Comparison of ENCODE assay signal across 8 cellular contexts in the genomic region with DNA sequence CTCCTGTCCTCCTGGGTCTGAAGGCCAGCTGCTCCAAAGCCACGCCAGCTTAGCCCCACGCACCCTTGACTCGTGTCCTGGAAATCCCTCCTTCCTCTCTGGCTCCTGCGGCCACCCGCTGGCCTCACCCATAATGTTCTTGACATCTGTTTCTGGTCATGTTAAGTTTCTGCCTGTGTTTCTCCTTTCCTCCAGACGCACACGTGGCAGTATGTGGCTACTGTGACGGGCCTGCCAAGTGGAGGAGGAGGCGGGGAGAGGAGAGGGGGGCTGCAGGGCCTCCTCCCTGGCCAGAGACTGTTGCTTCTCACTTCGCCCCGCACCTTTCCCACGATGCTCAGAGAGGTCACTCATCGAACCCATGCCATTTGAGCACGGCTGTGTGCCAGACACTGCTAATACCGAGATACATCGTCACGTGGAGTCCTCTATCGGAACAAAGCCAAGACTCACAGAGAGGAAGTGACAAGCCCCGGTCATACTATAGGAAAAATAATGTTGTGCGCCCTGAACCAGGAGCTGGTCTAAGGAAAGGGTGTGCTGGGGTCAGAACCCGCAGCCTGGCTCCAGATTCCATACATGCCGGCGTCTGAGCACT. TPM values are rescaled to one million over a fixed set of nuclear protein-coding genes. Genes with fewer than 3 reads are reported as not detected.
DNase-seq lines count a peak whose midpoint lies in the region; ATAC-seq and TF ChIP-seq lines count a peak whose summit lies in the region.

No MANE protein-coding gene starts in this region.

- H3K4me1 ChIP-seq in CD8-positive, alpha-beta memory T cell (ENCODE audit: insufficient read depth, low read length) = peaks cover 6% of the 10 kb centered on the region
- H3K4me1 ChIP-seq in prostate gland (replicated peaks) = peaks cover 20% of the 10 kb centered on the region

- H3K27me3 ChIP-seq in CD8-positive, alpha-beta memory T cell (ENCODE audit: insufficient read depth, low read length, poor library complexity, severe bottlenecking) = no peaks in the 10 kb centered on the region
- H3K27me3 ChIP-seq in prostate gland (replicated peaks; ENCODE audit: insufficient read depth) = no peaks in the 10 kb centered on the region

- no peak overlapping the region for H3K4me3 Mint-ChIP-seq in CD8-positive, alpha-beta memory T cell

- TF ChIP-seq POLR2A in prostate gland (IDR thresholded peaks at IDR 0.05) = no peak

- CTCF ChIA-PET in CD8-positive, alpha-beta memory T cell (lab: Charles Lee) = interaction anchor here (2.2 to 2.8 kb wide), 2 partner anchors 10 to 21 kb away, joined by 8 to 10 read pairs; no protein-coding TSS in a partner anchor

- H3K4me1 Mint-ChIP-seq in CD8-positive, alpha-beta memory T cell = peaks cover 28 to 62% (median 44%) of the 10 kb centered on the region in 3 donors

- no peak overlapping the region for H3K27ac ChIP-seq in CD8-positive, alpha-beta memory T cell (ENCODE audit: low read depth, low read length)
- H3K27ac ChIP-seq in prostate gland = no peak overlapping the region

- intact Hi-C loops in prostate gland (cut with DNase I) = no loop called here

- no peak overlapping the region for H3K4me3 ChIP-seq in CD8-positive, alpha-beta memory T cell (ENCODE audit: low read length)
- no peak overlapping the region for H3K4me3 ChIP-seq in foreskin fibroblast (ENCODE audit: low read depth in 1 of 2, low read length in 2 of 2)
- no peak overlapping the region for H3K4me3 ChIP-seq in prostate gland

- H3K9me3 Mint-ChIP-seq in CD8-positive, alpha-beta memory T cell = no peaks in the 10 kb centered on the region

- peak overlapping the region in 6 of 8 donors; percentile 43 to 94 (median 84) for H3K27ac Mint-ChIP-seq in CD8-positive, alpha-beta memory T cell

- WGBS in prostate gland = 26% methylated on average over 23 of the region's 23 CpGs

- TF ChIP-seq CTCF in foreskin fibroblast (IDR thresholded peaks at IDR 0.05; ENCODE audit: low read depth, low read length) = no peak
- TF ChIP-seq CTCF in prostate gland (IDR thresholded peaks at IDR 0.05) = no peak

- H3K9me3 ChIP-seq in CD8-positive, alpha-beta memory T cell (ENCODE audit: low read length) = no peaks in the 10 kb centered on the region
- H3K9me3 ChIP-seq in prostate gland = no peaks in the 10 kb centered on the region

- H3K36me3 ChIP-seq in CD8-positive, alpha-beta memory T cell (ENCODE audit: insufficient read depth, low read length) = no peaks in the 10 kb centered on the region
- H3K36me3 ChIP-seq in prostate gland = no peaks in the 10 kb centered on the region

- ATAC-seq in GM21381 (IDR thresholded peaks at IDR 0.05; ENCODE audit: unreplicated experiment) = no peak

- no peak for DNase-seq in CD8-positive, alpha-beta memory T cell
- DNase-seq in SKM-1 (lab: John Stamatoyannopoulos, UW; ENCODE audit: unreplicated experiment) = peak; percentile 63
- peak; percentile 83 to 91 for DNase-seq in foreskin fibroblast
- DNase-seq in prostate gland (ENCODE audit: low spot score) = peak; percentile 51
- DNase-seq in HuH-7.5 (ENCODE audit: low spot score) = no peak
- DNase-seq in NCI-H2171 treated with DMSO at 0.1 percent for 48 hours (lab: John Stamatoyannopoulos, UW) = no peak
- DNase-seq in occipital lobe (lab: John Stamatoyannopoulos, UW) = no peak

- peaks cover 0 to 8% of the 10 kb centered on the region in 2 donors for H3K27me3 Mint-ChIP-seq in CD8-positive, alpha-beta memory T cell

- peaks cover 0 to 42% (median 18%) of the 10 kb centered on the region in 3 donors for H3K36me3 Mint-ChIP-seq in CD8-positive, alpha-beta memory T cell

- POLR2A ChIA-PET in CD8-positive, alpha-beta memory T cell (lab: Charles Lee) = interaction anchor here (0.7 kb wide), 1 partner anchor 10 kb away, joined by 3 read pairs; no protein-coding TSS in a partner anchor

RNA-seq across cellular contexts. Expression of gene C1QTNF6, which starts 11.5 kb away (rescaled TPM):
- total RNA-seq in CD8-positive, alpha-beta memory T cell = 1 to 10 TPM; 3.6 to 4.3 TPM
- polyA plus RNA-seq in CD8-positive, alpha-beta memory T cell = 1.8 TPM
- total RNA-seq in prostate gland = 1 to 10 TPM; 2.1 to 9.3 TPM
- total RNA-seq in occipital lobe = 5.3 TPM

RNA-seq across cellular contexts. Expression of gene IL2RB, which starts 26.8 kb away (rescaled TPM):
- 100 to 1,000 TPM; 238 to 243 TPM for total RNA-seq in CD8-positive, alpha-beta memory T cell
- polyA plus RNA-seq in CD8-positive, alpha-beta memory T cell = 459 TPM
- total RNA-seq in prostate gland = 1 to 10 TPM; 1.7 to 3.0 TPM
- total RNA-seq in occipital lobe = not detected

RNA-seq across cellular contexts. Expression of gene SSTR3, which starts 35.7 kb away (rescaled TPM):
- total RNA-seq in CD8-positive, alpha-beta memory T cell = under 1 TPM; 0.24 to 0.62 TPM
- 0.59 TPM for polyA plus RNA-seq in CD8-positive, alpha-beta memory T cell
- total RNA-seq in prostate gland (10 to 100 TPM in 1 of 2 donors, not detected in 1; 46.4 TPM), occipital lobe (not detected)

Comparison
In these comparisons a context has a peak if more than half of its experiments do, and no peak if none do; other contexts are left out.
1. DNase-seq: peak in SKM-1 (single experiment), foreskin fibroblast (2 of 2) and prostate gland (single experiment); none in CD8-positive, alpha-beta memory T cell (0 of 5), HuH-7.5 (single experiment), NCI-H2171 treated with DMSO at 0.1 percent for 48 hours (single experiment) and occipital lobe (single experiment).
2. RNA of gene IL2RB, which starts 26.8 kb away (total RNA-seq): 238 to 243 TPM in CD8-positive, alpha-beta memory T cell; 1.7 to 3.0 TPM in prostate gland and not detected in occipital lobe (single experiment); every median in the first group is over 10 times any median in the second.